1 cellular context compared by ENCODE assay signal in the genomic region with DNA sequence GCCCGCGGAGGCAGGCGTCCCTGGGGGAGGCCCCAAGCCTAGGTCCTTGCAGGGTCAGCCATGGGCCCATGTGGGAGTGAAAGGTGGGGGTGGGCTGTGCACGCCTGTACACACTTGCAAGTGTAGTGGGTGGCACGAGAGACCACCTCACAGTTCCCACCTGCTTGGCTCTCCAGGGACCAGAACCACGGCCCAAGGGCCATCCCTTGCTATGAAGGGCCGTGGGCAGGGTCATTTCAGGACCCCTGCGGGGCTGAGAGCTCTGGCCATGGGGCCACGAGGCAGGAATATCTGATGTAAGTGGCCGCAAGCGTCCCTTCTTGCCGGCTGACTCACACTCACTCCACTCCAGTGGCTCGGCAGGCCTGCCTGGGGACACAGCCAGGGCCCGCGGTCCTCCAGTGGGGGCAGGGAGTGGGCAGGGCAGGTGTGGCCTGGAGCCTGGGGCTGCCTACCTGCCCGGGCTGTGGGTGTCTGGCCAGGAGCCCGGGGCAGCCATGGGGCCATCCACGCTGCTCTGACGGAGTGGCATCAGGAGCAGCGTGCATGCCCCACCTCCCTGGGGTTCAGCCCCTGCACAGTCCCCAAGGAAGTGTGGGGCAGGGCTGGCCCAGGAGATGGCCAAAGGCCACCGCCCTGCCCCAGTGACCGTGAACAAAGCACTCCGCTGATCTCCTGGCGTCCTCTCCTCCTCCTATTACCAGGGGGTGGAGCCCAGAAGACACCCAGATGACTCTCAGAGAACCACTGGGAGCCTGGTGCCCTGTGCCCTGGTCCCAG.
A peak's percentile ranks its signal among the peaks of the same experiment; 100 is the strongest.
TF ChIP-seq lines count a peak whose summit lies in the region.

No MANE protein-coding gene starts in this region.

TF ChIP-seq in K562, 482 proteins besides CTCF, POLR2A, EP300 and RAD21 (continued from another document and continues in another):
- TF ChIP-seq, protein P1, sequence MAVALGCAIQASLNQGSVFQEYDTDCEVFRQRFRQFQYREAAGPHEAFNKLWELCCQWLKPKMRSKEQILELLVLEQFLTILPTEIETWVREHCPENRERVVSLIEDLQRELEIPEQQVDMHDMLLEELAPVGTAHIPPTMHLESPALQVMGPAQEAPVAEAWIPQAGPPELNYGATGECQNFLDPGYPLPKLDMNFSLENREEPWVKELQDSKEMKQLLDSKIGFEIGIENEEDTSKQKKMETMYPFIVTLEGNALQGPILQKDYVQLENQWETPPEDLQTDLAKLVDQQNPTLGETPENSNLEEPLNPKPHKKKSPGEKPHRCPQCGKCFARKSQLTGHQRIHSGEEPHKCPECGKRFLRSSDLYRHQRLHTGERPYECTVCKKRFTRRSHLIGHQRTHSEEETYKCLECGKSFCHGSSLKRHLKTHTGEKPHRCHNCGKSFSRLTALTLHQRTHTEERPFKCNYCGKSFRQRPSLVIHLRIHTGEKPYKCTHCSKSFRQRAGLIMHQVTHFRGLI (CRISPR knock-in tag; IDR thresholded peaks at IDR 0.05): peak; percentile 11; the same call in 1 of the 2 replicates
- TF ChIP-seq NRF1 (conservative IDR thresholded peaks at IDR 0.05 in 1 of 2, IDR thresholded peaks at IDR 0.05 in 1 of 2) (peak; percentile 46 to 67), SREBF1 (IDR thresholded peaks at IDR 0.05; ENCODE audit: borderline replicate concordance, low read depth, low read length) (peak; percentile 92), XRCC4 (IDR thresholded peaks at IDR 0.05; ENCODE audit: extremely low read depth, insufficient read depth, insufficient read length) (no peak), RHOXF2B (CRISPR knock-in tag; conservative IDR thresholded peaks at IDR 0.05) (no peak), ARNT (IDR thresholded peaks at IDR 0.05) (peak in 1 of 2 experiments; percentile 18; a peak in 2 of 4 replicates), ZNF232 (CRISPR knock-in tag; IDR thresholded peaks at IDR 0.05) (0 out of 2 replicates have a peak, but pooled peaks have one; percentile 36), ETV5 (CRISPR knock-in tag; IDR thresholded peaks at IDR 0.05; ENCODE audit: low read depth) (peak; percentile 39), HNRNPLL (IDR thresholded peaks at IDR 0.05; ENCODE audit: low read depth, low read length, poor library complexity, severe bottlenecking) (peak; percentile 26), NFATC3 (IDR thresholded peaks at IDR 0.05) (no peak), TCFL5 (CRISPR knock-in tag; conservative IDR thresholded peaks at IDR 0.05) (no peak), MAZ (CRISPR knock-in tag; conservative IDR thresholded peaks at IDR 0.05 in 1 of 2, IDR thresholded peaks at IDR 0.05 in 1 of 2) (peak; percentile 95), RFX5 (IDR thresholded peaks at IDR 0.05; ENCODE audit: low read depth, low read length) (no peak), ZNF12 (CRISPR knock-in tag; IDR thresholded peaks at IDR 0.05) (peak; percentile 63; the same call in 1 of the 2 replicates), XRCC5 (IDR thresholded peaks at IDR 0.05; ENCODE audit: low read depth, low read length) (no peak), L3MBTL2 (IDR thresholded peaks at IDR 0.05) (peak; percentile 93), ASH1L (IDR thresholded peaks at IDR 0.05; ENCODE audit: borderline replicate concordance, low read depth, partially characterized antibody) (no peak)
- TF ChIP-seq, protein P2, sequence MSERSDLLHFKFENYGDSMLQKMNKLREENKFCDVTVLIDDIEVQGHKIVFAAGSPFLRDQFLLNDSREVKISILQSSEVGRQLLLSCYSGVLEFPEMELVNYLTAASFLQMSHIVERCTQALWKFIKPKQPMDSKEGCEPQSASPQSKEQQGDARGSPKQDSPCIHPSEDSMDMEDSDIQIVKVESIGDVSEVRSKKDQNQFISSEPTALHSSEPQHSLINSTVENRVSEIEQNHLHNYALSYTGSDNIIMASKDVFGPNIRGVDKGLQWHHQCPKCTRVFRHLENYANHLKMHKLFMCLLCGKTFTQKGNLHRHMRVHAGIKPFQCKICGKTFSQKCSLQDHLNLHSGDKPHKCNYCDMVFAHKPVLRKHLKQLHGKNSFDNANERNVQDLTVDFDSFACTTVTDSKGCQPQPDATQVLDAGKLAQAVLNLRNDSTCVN (CRISPR knock-in tag; IDR thresholded peaks at IDR 0.05): 0 out of 2 replicates have a peak, but pooled peaks have one; percentile 2
- TF ChIP-seq, protein P3, sequence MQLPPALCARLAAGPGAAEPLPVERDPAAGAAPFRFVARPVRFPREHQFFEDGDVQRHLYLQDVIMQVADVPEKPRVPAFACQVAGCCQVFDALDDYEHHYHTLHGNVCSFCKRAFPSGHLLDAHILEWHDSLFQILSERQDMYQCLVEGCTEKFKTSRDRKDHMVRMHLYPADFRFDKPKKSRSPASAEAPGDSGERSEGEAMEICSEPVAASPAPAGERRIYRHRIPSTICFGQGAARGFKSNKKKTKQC (CRISPR knock-in tag; IDR thresholded peaks at IDR 0.05): 0 out of 2 replicates have a peak, but pooled peaks have one; percentile 54
- TF ChIP-seq, protein P4, sequence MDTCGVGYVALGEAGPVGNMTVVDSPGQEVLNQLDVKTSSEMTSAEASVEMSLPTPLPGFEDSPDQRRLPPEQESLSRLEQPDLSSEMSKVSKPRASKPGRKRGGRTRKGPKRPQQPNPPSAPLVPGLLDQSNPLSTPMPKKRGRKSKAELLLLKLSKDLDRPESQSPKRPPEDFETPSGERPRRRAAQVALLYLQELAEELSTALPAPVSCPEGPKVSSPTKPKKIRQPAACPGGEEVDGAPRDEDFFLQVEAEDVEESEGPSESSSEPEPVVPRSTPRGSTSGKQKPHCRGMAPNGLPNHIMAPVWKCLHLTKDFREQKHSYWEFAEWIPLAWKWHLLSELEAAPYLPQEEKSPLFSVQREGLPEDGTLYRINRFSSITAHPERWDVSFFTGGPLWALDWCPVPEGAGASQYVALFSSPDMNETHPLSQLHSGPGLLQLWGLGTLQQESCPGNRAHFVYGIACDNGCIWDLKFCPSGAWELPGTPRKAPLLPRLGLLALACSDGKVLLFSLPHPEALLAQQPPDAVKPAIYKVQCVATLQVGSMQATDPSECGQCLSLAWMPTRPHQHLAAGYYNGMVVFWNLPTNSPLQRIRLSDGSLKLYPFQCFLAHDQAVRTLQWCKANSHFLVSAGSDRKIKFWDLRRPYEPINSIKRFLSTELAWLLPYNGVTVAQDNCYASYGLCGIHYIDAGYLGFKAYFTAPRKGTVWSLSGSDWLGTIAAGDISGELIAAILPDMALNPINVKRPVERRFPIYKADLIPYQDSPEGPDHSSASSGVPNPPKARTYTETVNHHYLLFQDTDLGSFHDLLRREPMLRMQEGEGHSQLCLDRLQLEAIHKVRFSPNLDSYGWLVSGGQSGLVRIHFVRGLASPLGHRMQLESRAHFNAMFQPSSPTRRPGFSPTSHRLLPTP (IDR thresholded peaks at IDR 0.05; ENCODE audit: borderline replicate concordance, extremely low read depth, insufficient read length): no peak
- TF ChIP-seq, protein P5, sequence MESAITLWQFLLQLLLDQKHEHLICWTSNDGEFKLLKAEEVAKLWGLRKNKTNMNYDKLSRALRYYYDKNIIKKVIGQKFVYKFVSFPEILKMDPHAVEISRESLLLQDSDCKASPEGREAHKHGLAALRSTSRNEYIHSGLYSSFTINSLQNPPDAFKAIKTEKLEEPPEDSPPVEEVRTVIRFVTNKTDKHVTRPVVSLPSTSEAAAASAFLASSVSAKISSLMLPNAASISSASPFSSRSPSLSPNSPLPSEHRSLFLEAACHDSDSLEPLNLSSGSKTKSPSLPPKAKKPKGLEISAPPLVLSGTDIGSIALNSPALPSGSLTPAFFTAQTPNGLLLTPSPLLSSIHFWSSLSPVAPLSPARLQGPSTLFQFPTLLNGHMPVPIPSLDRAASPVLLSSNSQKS (CRISPR knock-in tag; IDR thresholded peaks at IDR 0.05): no peak
- TF ChIP-seq, protein P6, sequence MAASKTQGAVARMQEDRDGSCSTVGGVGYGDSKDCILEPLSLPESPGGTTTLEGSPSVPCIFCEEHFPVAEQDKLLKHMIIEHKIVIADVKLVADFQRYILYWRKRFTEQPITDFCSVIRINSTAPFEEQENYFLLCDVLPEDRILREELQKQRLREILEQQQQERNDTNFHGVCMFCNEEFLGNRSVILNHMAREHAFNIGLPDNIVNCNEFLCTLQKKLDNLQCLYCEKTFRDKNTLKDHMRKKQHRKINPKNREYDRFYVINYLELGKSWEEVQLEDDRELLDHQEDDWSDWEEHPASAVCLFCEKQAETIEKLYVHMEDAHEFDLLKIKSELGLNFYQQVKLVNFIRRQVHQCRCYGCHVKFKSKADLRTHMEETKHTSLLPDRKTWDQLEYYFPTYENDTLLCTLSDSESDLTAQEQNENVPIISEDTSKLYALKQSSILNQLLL (CRISPR knock-in tag; IDR thresholded peaks at IDR 0.05; ENCODE audit: borderline replicate concordance): no peak
- TF ChIP-seq, protein P7, sequence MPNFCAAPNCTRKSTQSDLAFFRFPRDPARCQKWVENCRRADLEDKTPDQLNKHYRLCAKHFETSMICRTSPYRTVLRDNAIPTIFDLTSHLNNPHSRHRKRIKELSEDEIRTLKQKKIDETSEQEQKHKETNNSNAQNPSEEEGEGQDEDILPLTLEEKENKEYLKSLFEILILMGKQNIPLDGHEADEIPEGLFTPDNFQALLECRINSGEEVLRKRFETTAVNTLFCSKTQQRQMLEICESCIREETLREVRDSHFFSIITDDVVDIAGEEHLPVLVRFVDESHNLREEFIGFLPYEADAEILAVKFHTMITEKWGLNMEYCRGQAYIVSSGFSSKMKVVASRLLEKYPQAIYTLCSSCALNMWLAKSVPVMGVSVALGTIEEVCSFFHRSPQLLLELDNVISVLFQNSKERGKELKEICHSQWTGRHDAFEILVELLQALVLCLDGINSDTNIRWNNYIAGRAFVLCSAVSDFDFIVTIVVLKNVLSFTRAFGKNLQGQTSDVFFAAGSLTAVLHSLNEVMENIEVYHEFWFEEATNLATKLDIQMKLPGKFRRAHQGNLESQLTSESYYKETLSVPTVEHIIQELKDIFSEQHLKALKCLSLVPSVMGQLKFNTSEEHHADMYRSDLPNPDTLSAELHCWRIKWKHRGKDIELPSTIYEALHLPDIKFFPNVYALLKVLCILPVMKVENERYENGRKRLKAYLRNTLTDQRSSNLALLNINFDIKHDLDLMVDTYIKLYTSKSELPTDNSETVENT (CRISPR knock-in tag; IDR thresholded peaks at IDR 0.05): no peak; the same call in none of the 2 replicates
- TF ChIP-seq, protein P8, sequence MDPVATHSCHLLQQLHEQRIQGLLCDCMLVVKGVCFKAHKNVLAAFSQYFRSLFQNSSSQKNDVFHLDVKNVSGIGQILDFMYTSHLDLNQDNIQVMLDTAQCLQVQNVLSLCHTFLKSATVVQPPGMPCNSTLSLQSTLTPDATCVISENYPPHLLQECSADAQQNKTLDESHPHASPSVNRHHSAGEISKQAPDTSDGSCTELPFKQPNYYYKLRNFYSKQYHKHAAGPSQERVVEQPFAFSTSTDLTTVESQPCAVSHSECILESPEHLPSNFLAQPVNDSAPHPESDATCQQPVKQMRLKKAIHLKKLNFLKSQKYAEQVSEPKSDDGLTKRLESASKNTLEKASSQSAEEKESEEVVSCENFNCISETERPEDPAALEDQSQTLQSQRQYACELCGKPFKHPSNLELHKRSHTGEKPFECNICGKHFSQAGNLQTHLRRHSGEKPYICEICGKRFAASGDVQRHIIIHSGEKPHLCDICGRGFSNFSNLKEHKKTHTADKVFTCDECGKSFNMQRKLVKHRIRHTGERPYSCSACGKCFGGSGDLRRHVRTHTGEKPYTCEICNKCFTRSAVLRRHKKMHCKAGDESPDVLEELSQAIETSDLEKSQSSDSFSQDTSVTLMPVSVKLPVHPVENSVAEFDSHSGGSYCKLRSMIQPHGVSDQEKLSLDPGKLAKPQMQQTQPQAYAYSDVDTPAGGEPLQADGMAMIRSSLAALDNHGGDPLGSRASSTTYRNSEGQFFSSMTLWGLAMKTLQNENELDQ (CRISPR knock-in tag; IDR thresholded peaks at IDR 0.05; ENCODE audit: borderline replicate concordance): no peak
- TF ChIP-seq, protein P9, sequence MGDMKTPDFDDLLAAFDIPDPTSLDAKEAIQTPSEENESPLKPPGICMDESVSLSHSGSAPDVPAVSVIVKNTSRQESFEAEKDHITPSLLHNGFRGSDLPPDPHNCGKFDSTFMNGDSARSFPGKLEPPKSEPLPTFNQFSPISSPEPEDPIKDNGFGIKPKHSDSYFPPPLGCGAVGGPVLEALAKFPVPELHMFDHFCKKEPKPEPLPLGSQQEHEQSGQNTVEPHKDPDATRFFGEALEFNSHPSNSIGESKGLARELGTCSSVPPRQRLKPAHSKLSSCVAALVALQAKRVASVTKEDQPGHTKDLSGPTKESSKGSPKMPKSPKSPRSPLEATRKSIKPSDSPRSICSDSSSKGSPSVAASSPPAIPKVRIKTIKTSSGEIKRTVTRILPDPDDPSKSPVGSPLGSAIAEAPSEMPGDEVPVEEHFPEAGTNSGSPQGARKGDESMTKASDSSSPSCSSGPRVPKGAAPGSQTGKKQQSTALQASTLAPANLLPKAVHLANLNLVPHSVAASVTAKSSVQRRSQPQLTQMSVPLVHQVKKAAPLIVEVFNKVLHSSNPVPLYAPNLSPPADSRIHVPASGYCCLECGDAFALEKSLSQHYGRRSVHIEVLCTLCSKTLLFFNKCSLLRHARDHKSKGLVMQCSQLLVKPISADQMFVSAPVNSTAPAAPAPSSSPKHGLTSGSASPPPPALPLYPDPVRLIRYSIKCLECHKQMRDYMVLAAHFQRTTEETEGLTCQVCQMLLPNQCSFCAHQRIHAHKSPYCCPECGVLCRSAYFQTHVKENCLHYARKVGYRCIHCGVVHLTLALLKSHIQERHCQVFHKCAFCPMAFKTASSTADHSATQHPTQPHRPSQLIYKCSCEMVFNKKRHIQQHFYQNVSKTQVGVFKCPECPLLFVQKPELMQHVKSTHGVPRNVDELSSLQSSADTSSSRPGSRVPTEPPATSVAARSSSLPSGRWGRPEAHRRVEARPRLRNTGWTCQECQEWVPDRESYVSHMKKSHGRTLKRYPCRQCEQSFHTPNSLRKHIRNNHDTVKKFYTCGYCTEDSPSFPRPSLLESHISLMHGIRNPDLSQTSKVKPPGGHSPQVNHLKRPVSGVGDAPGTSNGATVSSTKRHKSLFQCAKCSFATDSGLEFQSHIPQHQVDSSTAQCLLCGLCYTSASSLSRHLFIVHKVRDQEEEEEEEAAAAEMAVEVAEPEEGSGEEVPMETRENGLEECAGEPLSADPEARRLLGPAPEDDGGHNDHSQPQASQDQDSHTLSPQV (IDR thresholded peaks at IDR 0.05): peak; percentile 98
- TF ChIP-seq, protein P10, sequence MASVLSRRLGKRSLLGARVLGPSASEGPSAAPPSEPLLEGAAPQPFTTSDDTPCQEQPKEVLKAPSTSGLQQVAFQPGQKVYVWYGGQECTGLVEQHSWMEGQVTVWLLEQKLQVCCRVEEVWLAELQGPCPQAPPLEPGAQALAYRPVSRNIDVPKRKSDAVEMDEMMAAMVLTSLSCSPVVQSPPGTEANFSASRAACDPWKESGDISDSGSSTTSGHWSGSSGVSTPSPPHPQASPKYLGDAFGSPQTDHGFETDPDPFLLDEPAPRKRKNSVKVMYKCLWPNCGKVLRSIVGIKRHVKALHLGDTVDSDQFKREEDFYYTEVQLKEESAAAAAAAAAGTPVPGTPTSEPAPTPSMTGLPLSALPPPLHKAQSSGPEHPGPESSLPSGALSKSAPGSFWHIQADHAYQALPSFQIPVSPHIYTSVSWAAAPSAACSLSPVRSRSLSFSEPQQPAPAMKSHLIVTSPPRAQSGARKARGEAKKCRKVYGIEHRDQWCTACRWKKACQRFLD (CRISPR knock-in tag; IDR thresholded peaks at IDR 0.05): peak; percentile 97; the same call in 1 of the 2 replicates
